20 cellular contexts compared by ENCODE assay signal in the genomic region with DNA sequence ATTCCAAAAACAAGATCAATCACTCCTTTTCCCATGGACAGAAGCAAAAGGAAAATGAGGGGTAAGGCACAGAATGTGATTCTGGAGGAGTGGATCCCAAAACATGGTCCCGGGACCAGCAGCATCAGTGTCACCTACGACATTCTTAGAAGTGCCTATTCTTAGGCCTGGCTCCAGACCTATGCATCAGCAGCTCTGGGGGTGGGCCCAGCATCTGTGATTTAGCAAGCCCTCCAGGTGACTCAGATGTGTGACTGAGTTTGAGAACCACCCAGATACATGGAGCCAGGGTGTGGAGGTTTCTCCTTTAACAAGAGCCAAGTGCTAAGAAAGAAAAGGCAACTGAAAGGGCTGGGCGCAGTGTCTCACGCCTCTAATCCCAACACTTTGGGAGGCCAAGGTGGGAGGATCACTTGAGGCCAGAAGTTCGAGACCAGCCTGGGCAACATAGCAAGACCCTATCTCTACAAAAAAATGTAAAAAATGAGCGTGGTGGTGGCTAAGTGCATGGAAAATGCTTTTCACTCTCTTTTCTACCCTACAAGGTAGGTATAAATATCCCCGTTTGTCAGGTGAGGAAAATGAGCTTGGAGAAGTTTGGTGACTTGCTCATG. TPM values are rescaled to one million over a fixed set of nuclear protein-coding genes. Genes with fewer than 3 reads are reported as not detected.
DNase-seq lines count a peak whose midpoint lies in the region; ATAC-seq and TF ChIP-seq lines count a peak whose summit lies in the region.
"Had no signal": no experiment of that assay in that cellular context is flagged by ENCODE, and none has a peak within 500 bp of the region (broad histone marks: within the 10 kb centered on the region; RNA-seq: fewer than 3 reads in every experiment).

No MANE protein-coding gene starts in this region.

- H3K9me3 Mint-ChIP-seq in activated CD4-positive, alpha-beta memory T cell treated with anti-CD3 and anti-CD28 coated beads for 36 hours: no peaks in the 10 kb centered on the region
- no peaks in the 10 kb centered on the region for H3K9me3 Mint-ChIP-seq in activated CD4-positive, alpha-beta memory T cell treated with anti-CD3 and anti-CD28 coated beads, Interleukin-2, amount 10 ng/mL, durations not matched to agents 7 days and 5 days

- BruUV-seq in IMR-90 (replicated peaks; lab: Mats Ljungman, UMichigan): no TSS peak

- TF ChIP-seq CTCF in IMR-90 (conservative IDR thresholded peaks at IDR 0.05; ENCODE audit: low read depth, low read length) (no peak), epithelial cell of esophagus (IDR thresholded peaks at IDR 0.05; ENCODE audit: insufficient read depth, low read depth, low read length, missing control alignments) (no peak)

- no peak overlapping the region for H4K5ac ChIP-seq in IMR-90 (ENCODE audit: low read depth, low read length)

- no peaks in the 10 kb centered on the region for H3K79me1 ChIP-seq in IMR-90 (ENCODE audit: low read depth in 1 of 2, low read length in 2 of 2)

- H3K4me3 ChIP-seq in IMR-90 (ENCODE audit: insufficient read depth, low read depth, low read length) (no peak overlapping the region), epithelial cell of esophagus (ENCODE audit: low read length) (no peak overlapping the region)
- H3K4me3 ChIP-seq: colonic mucosa, heart right ventricle, upper lobe of left lung had no signal

- no peaks in the 10 kb centered on the region for H3K36me3 Mint-ChIP-seq in activated CD4-positive, alpha-beta memory T cell treated with anti-CD3 and anti-CD28 coated beads for 36 hours
- no peaks in the 10 kb centered on the region for H3K36me3 Mint-ChIP-seq in activated CD4-positive, alpha-beta memory T cell treated with anti-CD3 and anti-CD28 coated beads, Interleukin-2, amount 10 ng/mL, durations not matched to agents 7 days and 5 days (ENCODE audit: low read depth)

- H3K36me3 ChIP-seq in IMR-90 (ENCODE audit: control insufficient read depth, insufficient read depth, low read length): no peaks in the 10 kb centered on the region
- H3K36me3 ChIP-seq: colonic mucosa, heart right ventricle, upper lobe of left lung had no signal

- CTCF ChIA-PET in activated CD4-positive, alpha-beta memory T cell treated with anti-CD3 and anti-CD28 coated beads for 36 hours (lab: Charles Lee): interaction anchor here (0.6 to 6.3 kb wide), 2 partner anchors 269 to 272 kb away, joined by 3 to 70 read pairs; no protein-coding TSS in a partner anchor
- CTCF ChIA-PET in activated CD4-positive, alpha-beta memory T cell treated with anti-CD3 and anti-CD28 coated beads, Interleukin-2, amount 10 ng/mL, durations not matched to agents 7 days and 5 days (lab: Charles Lee): interaction anchor here (0.7 to 1.1 kb wide), 2 partner anchors 268 to 273 kb away, joined by 3 read pairs; no protein-coding TSS in a partner anchor
- CTCF ChIA-PET in IMR-90 (lab: Yijun Ruan, JAX): no interaction called here

- no peak overlapping the region for H3K27ac ChIP-seq in IMR-90 (ENCODE audit: insufficient read depth, low read length)
- H3K27ac ChIP-seq: colonic mucosa, heart right ventricle, upper lobe of left lung had no signal

- H3K9me1 ChIP-seq in IMR-90 (ENCODE audit: insufficient read depth, low read length): peaks cover 2% of the 10 kb centered on the region; the same call in 1 of the 2 replicates

- no peaks in the 10 kb centered on the region for H3K4me1 Mint-ChIP-seq in activated CD4-positive, alpha-beta memory T cell treated with anti-CD3 and anti-CD28 coated beads for 36 hours (ENCODE audit: low read depth)
- H3K4me1 Mint-ChIP-seq in activated CD4-positive, alpha-beta memory T cell treated with anti-CD3 and anti-CD28 coated beads, Interleukin-2, amount 10 ng/mL, durations not matched to agents 7 days and 5 days: peaks cover 12% of the 10 kb centered on the region
- H3K4me1 Mint-ChIP-seq: mesothelial cell of epicardium had no signal

- no peak overlapping the region for H2BK15ac ChIP-seq in IMR-90 (ENCODE audit: low read depth, low read length)

- H3K27me3 ChIP-seq in IMR-90 (ENCODE audit: control insufficient read depth, insufficient read depth, low read length): no peaks in the 10 kb centered on the region
- H3K27me3 ChIP-seq: colonic mucosa, heart right ventricle, upper lobe of left lung had no signal

- no peak overlapping the region for H3K9ac ChIP-seq in IMR-90 (ENCODE audit: low read depth, low read length)

- H2BK5ac ChIP-seq in IMR-90 (ENCODE audit: low read depth, low read length, poor library complexity, severe bottlenecking): no peak overlapping the region

- no peak overlapping the region for H2BK120ac ChIP-seq in IMR-90 (ENCODE audit: low read depth, low read length)

- in situ Hi-C loops in IMR-90 (cut with MboI; ENCODE audit: low sequenced_read_pairs): loop anchor here (5.0 kb wide), 1 partner anchor 266 kb away; no protein-coding TSS in a partner anchor

- ATAC-seq in IMR-90 (ENCODE audit: low read depth): no peak
- ATAC-seq: HCT116, heart right ventricle had no signal

- no peak overlapping the region for H3K4me2 ChIP-seq in IMR-90 (ENCODE audit: low read depth, low read length)

- no peaks in the 10 kb centered on the region for H4K20me1 ChIP-seq in IMR-90 (ENCODE audit: insufficient read depth, low read length)

- no peak overlapping the region for H2AK9ac ChIP-seq in IMR-90 (replicated peaks; ENCODE audit: low read depth, low read length, poor library complexity)

- no peak overlapping the region for H2BK20ac ChIP-seq in IMR-90 (ENCODE audit: low read depth, low read length)

- intact Hi-C loops in activated CD4-positive, alpha-beta memory T cell treated with anti-CD3 and anti-CD28 coated beads for 36 hours (cut with micrococcal nuclease): no loop called here
- intact Hi-C loops in IMR-90 (cut with micrococcal nuclease): no loop called here

- no peak for TF ChIP-seq RAD21 in IMR-90 (IDR thresholded peaks at IDR 0.05; ENCODE audit: low read length)

- peaks cover 6% of the 10 kb centered on the region for H3K27me3 Mint-ChIP-seq in activated CD4-positive, alpha-beta memory T cell treated with anti-CD3 and anti-CD28 coated beads for 36 hours
- peaks cover 17% of the 10 kb centered on the region for H3K27me3 Mint-ChIP-seq in activated CD4-positive, alpha-beta memory T cell treated with anti-CD3 and anti-CD28 coated beads, Interleukin-2, amount 10 ng/mL, durations not matched to agents 7 days and 5 days

- H3K56ac ChIP-seq in IMR-90 (ENCODE audit: extremely low read depth, insufficient read depth, low read length): no peak overlapping the region

- no peak overlapping the region for H3K27ac Mint-ChIP-seq in activated CD4-positive, alpha-beta memory T cell treated with anti-CD3 and anti-CD28 coated beads for 36 hours
- H3K27ac Mint-ChIP-seq in activated CD4-positive, alpha-beta memory T cell treated with anti-CD3 and anti-CD28 coated beads, Interleukin-2, amount 10 ng/mL, durations not matched to agents 7 days and 5 days: no peak overlapping the region
- H3K27ac Mint-ChIP-seq: CD8-positive, alpha-beta memory T cell; mesothelial cell of epicardium had no signal

- peak overlapping the region; percentile 67 for H2AFZ ChIP-seq in IMR-90 (replicated peaks; ENCODE audit: low read length, poor library complexity)

- H3K4me1 ChIP-seq in IMR-90 (ENCODE audit: control insufficient read depth, insufficient read depth, low read length): no peaks in the 10 kb centered on the region
- H3K4me1 ChIP-seq: colonic mucosa had no signal

- H2AK5ac ChIP-seq in IMR-90 (ENCODE audit: low read depth, low read length): no peak overlapping the region

- dilution Hi-C loops in IMR-90 (cut with HindIII; ENCODE audit: low sequenced_read_pairs, unreplicated experiment): no loop called here

- H3K9me3 ChIP-seq in IMR-90 (ENCODE audit: control insufficient read depth, insufficient read depth, low read length): peaks cover 7% of the 10 kb centered on the region
- H3K9me3 ChIP-seq: colonic mucosa had no signal

- H4K8ac ChIP-seq in IMR-90 (ENCODE audit: low read depth in 2 of 2, low read length in 2 of 2): no peak overlapping the region

- no peak for TF ChIP-seq POLR2A in IMR-90 (IDR thresholded peaks at IDR 0.05; ENCODE audit: low read depth, low read length)

- no peak overlapping the region for H3K23ac ChIP-seq in IMR-90 (ENCODE audit: low read depth, low read length)

- H3K4ac ChIP-seq in IMR-90 (ENCODE audit: low read depth, low read length): no peak overlapping the region

- H3K14ac ChIP-seq in IMR-90 (replicated peaks; ENCODE audit: low read depth, low read length): no peak overlapping the region; the same call in 1 of the 2 replicates

- DNase-seq in activated CD4-positive, alpha-beta memory T cell treated with anti-CD3 and anti-CD28 coated beads for 36 hours: peak; percentile 21
- no peak for DNase-seq in activated CD4-positive, alpha-beta memory T cell treated with anti-CD3 and anti-CD28 coated beads, Interleukin-2, amount 10 ng/mL, durations not matched to agents 7 days and 5 days
- DNase-seq in IMR-90 (peak; percentile 70), epithelial cell of esophagus (ENCODE audit: low read depth) (peak; percentile 98), renal cortical epithelial cell (ENCODE audit: low read depth) (peak; percentile 43), T1000 (lab: John Stamatoyannopoulos, UW) (no peak), NAMALWA (ENCODE audit: low spot score) (no peak), NCI-H1105 (lab: John Stamatoyannopoulos, UW) (no peak)
- DNase-seq: activated CD8-positive, alpha-beta memory T cell treated with anti-CD3 and anti-CD28 coated beads for 24 hours; CD8-positive, alpha-beta memory T cell; colonic mucosa; heart right ventricle; NCI-H1105 treated with DMSO at 0.1 percent for 48 hours; NCI-H2171; SIG-M5; stimulated activated CD4-positive, alpha-beta T cell treated with anti-CD3 and anti-CD28 coated beads, Interleukin-4, amount 100 ng/mL, for 4 hours; upper lobe of left lung had no signal

- POLR2A ChIA-PET in activated CD4-positive, alpha-beta memory T cell treated with anti-CD3 and anti-CD28 coated beads for 36 hours (lab: Charles Lee): no interaction called here
- POLR2A ChIA-PET in activated CD4-positive, alpha-beta memory T cell treated with anti-CD3 and anti-CD28 coated beads, Interleukin-2, amount 10 ng/mL, durations not matched to agents 7 days and 5 days (lab: Charles Lee): no interaction called here
- POLR2A ChIA-PET in IMR-90 (lab: Charles Lee; ENCODE audit: unreplicated experiment): no interaction called here

- H3K4me3 Mint-ChIP-seq in activated CD4-positive, alpha-beta memory T cell treated with anti-CD3 and anti-CD28 coated beads for 36 hours: no peak overlapping the region
- H3K4me3 Mint-ChIP-seq in activated CD4-positive, alpha-beta memory T cell treated with anti-CD3 and anti-CD28 coated beads, Interleukin-2, amount 10 ng/mL, durations not matched to agents 7 days and 5 days: no peak overlapping the region
- H3K4me3 Mint-ChIP-seq: CD8-positive, alpha-beta memory T cell; mesothelial cell of epicardium had no signal

- no peak overlapping the region for H3K18ac ChIP-seq in IMR-90 (ENCODE audit: low read depth, low read length)

- WGBS in IMR-90 (ENCODE audit: extremely low coverage in 2 of 2, insufficient read length in 1 of 2), 2 experiments: 60% methylated on average over 1 of the region's 7 CpGs; no CpG with 5 or more reads in 1 of the 2 experiments

- H4K91ac ChIP-seq in IMR-90 (ENCODE audit: insufficient read depth, low read depth, low read length): no peak overlapping the region

RNA-seq across cellular contexts. Expression of a gene that starts 17.1 kb away (rescaled TPM):
- total RNA-seq in activated CD4-positive, alpha-beta memory T cell treated with anti-CD3 and anti-CD28 coated beads for 36 hours: 10 to 100 TPM; 66.9 to 70.0 TPM
- total RNA-seq in activated CD4-positive, alpha-beta memory T cell treated with anti-CD3 and anti-CD28 coated beads, Interleukin-2, amount 10 ng/mL, durations not matched to agents 7 days and 5 days: 10 to 100 TPM; 63.8 to 68.9 TPM
- 321 and 327 TPM in 2 replicates for total RNA-seq in IMR-90 (2012; rRNA removed)
- polyA plus RNA-seq in IMR-90 (2012; rRNA removed): 253 and 260 TPM in 2 replicates
- 307 and 343 TPM in 2 replicates for polyA plus RNA-seq in IMR-90 (2012; cell fraction: cytosol; rRNA removed)
- 103 and 113 TPM in 2 replicates for polyA plus RNA-seq in IMR-90 (2012; cell fraction: nucleus; rRNA removed; ENCODE audit: low replicate concordance)
- 101 and 169 TPM in 2 replicates for total RNA-seq in renal cortical epithelial cell

RNA-seq across cellular contexts. Expression of a gene that starts 35.9 kb away (rescaled TPM):
- total RNA-seq in activated CD4-positive, alpha-beta memory T cell treated with anti-CD3 and anti-CD28 coated beads for 36 hours: not detected
- not detected for total RNA-seq in activated CD4-positive, alpha-beta memory T cell treated with anti-CD3 and anti-CD28 coated beads, Interleukin-2, amount 10 ng/mL, durations not matched to agents 7 days and 5 days
- total RNA-seq in IMR-90 (2012; rRNA removed): 0.18 and 0.28 TPM in 2 replicates
- polyA plus RNA-seq in IMR-90 (2012; rRNA removed): 0.03 and 0.09 TPM in 2 replicates
- polyA plus RNA-seq in IMR-90 (2012; cell fraction: cytosol; rRNA removed): 0.02 and 0.09 TPM in 2 replicates
- 0.03 and 0.04 TPM in 2 replicates for polyA plus RNA-seq in IMR-90 (2012; cell fraction: nucleus; rRNA removed; ENCODE audit: low replicate concordance)
- total RNA-seq in renal cortical epithelial cell: 0.05 and 1.4 TPM in 2 replicates
- total RNA-seq: A673; CD8-positive, alpha-beta memory T cell; colonic mucosa; heart right ventricle had no signal
- polyA plus RNA-seq: CD8-positive, alpha-beta memory T cell; heart right ventricle had no signal

Comparison
In these comparisons a context has a peak if more than half of its experiments do, and no peak if none do; other contexts are left out.
1. DNase-seq: peak in activated CD4-positive, alpha-beta memory T cell treated with anti-CD3 and anti-CD28 coated beads for 36 hours (single experiment), IMR-90 (single experiment), epithelial cell of esophagus (single experiment) and renal cortical epithelial cell (single experiment); none in activated CD4-positive, alpha-beta memory T cell treated with anti-CD3 and anti-CD28 coated beads, Interleukin-2, amount 10 ng/mL, durations not matched to agents 7 days and 5 days (single experiment), T1000 (single experiment), NAMALWA (single experiment) and NCI-H1105 (single experiment).